In the genomic region with DNA sequence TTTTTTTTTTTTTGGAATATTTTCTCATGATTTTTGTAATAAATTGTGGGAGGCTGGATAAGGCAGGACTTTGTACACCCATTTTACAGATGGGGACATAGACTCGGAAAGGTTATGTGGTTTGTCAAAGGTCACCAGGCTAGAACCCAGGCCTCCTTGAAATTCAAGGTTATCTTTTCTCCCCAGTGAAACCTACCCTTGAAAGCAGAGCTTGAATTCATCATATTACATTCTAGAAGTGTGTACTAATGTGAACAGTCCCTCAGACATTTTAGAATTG, we compare ENCODE assay signal across 9 cellular contexts. TPM values are rescaled to one million over a fixed set of nuclear protein-coding genes. Genes with fewer than 3 reads are reported as not detected.
DNase-seq lines count a peak whose midpoint lies in the region; ATAC-seq, FAIRE-seq and TF ChIP-seq lines count a peak whose summit lies in the region.
"Had no signal": no experiment of that assay in that cellular context is flagged by ENCODE, and none has a peak within 500 bp of the region (broad histone marks: within the 10 kb centered on the region; RNA-seq: fewer than 3 reads in every experiment).

No MANE protein-coding gene starts in this region.

- H3K27ac Mint-ChIP-seq in naive thymus-derived CD8-positive, alpha-beta T cell: peak overlapping the region in 4 of 10 donors; percentile 8 to 92 (median 62)

- DNase-seq in A673 (ENCODE audit: low spot score) (no peak), GM19239 (ENCODE audit: insufficient read length, low spot score) (no peak), adipocyte (ENCODE audit: low read depth) (no peak), brain microvascular endothelial cell (no peak)
- DNase-seq in naive thymus-derived CD8-positive, alpha-beta T cell: no peak
- DNase-seq: KG1 had no signal

- no peak for ATAC-seq in naive thymus-derived CD8-positive, alpha-beta T cell
- ATAC-seq in GM19452 (IDR thresholded peaks at IDR 0.05; ENCODE audit: unreplicated experiment) (no peak), GM21515 (IDR thresholded peaks at IDR 0.05; ENCODE audit: unreplicated experiment) (no peak), GM19455 (IDR thresholded peaks at IDR 0.05; ENCODE audit: unreplicated experiment) (no peak)

- CTCF ChIA-PET in A673 (lab: Charles Lee): no interaction called here

- peaks cover 0 to 4% (median 0%) of the 10 kb centered on the region in 5 donors for H3K27me3 Mint-ChIP-seq in naive thymus-derived CD8-positive, alpha-beta T cell

- no peaks in the 10 kb centered on the region for H3K9me3 Mint-ChIP-seq in naive thymus-derived CD8-positive, alpha-beta T cell

- intact Hi-C loops in A673 (cut with micrococcal nuclease; ENCODE audit: unreplicated experiment): loop anchor here (1.0 to 10.0 kb wide), 3 partner anchors 133 to 539 kb away; no protein-coding TSS in a partner anchor

- H3K36me3 ChIP-seq in A673 (ENCODE audit: insufficient read depth, low read length, poor library complexity, severe bottlenecking): no peaks in the 10 kb centered on the region
- H3K36me3 ChIP-seq in adipocyte (ENCODE audit: control insufficient read depth, insufficient read depth, low read length, severe bottlenecking): peaks cover 2% of the 10 kb centered on the region
- H3K36me3 ChIP-seq in brain microvascular endothelial cell (replicated peaks): no peaks in the 10 kb centered on the region

- H3K4me3 ChIP-seq in A673 (ENCODE audit: low read depth, low read length, poor library complexity, severe bottlenecking) (peak overlapping the region; percentile 68), adipocyte (ENCODE audit: low read length) (peak overlapping the region; percentile 97), brain microvascular endothelial cell (ENCODE audit: low read depth, low read length) (no peak overlapping the region)

- H3K9me3 ChIP-seq in A673 (ENCODE audit: low read depth, low read length, poor library complexity, severe bottlenecking) (no peaks in the 10 kb centered on the region), adipocyte (ENCODE audit: control insufficient read depth, low read length) (no peaks in the 10 kb centered on the region)

- peak overlapping the region in 7 of 10 donors; percentile 6 to 40 (median 23) for H3K4me3 Mint-ChIP-seq in naive thymus-derived CD8-positive, alpha-beta T cell

- H3K4me1 ChIP-seq in A673 (ENCODE audit: insufficient read depth, low read length, poor library complexity, severe bottlenecking) (peaks cover 51% of the 10 kb centered on the region), adipocyte (ENCODE audit: control insufficient read depth, insufficient read depth, low read length) (peaks cover 22% of the 10 kb centered on the region)

- H3K27ac ChIP-seq in A673 (ENCODE audit: low read depth, low read length, poor library complexity, severe bottlenecking) (peak overlapping the region; percentile 85), brain microvascular endothelial cell (no peak overlapping the region)

- in situ Hi-C loops in brain microvascular endothelial cell (cut with HindIII; ENCODE audit: low pct_ligation_motif_present, low sequenced_read_pairs): no loop called here

- peak; percentile 63 for FAIRE-seq in GM19239 (lab: Jason Lieb, UNC)

- H3K4me1 Mint-ChIP-seq in naive thymus-derived CD8-positive, alpha-beta T cell: peaks cover 12 to 44% (median 28%) of the 10 kb centered on the region in 4 donors

- H3K9ac ChIP-seq in adipocyte (ENCODE audit: low read length): peak overlapping the region; percentile 98

- POLR2A ChIA-PET in A673 (lab: Charles Lee; ENCODE audit: low non-redundant PET): no interaction called here
- POLR2A ChIA-PET in naive thymus-derived CD8-positive, alpha-beta T cell (lab: Charles Lee): interaction anchor here (0.9 kb wide), 1 partner anchor 138 kb away, joined by 3 read pairs; no protein-coding TSS in a partner anchor

- no TSS peak for BruUV-seq in A673 (replicated peaks; lab: Mats Ljungman, UMichigan)

- no peak for TF ChIP-seq CTCF in A673 (conservative IDR thresholded peaks at IDR 0.05; ENCODE audit: low read depth, low read length)
- TF ChIP-seq CTCF in brain microvascular endothelial cell (IDR thresholded peaks at IDR 0.05; ENCODE audit: low read depth, low read length, missing control alignments): no peak

- H3K27me3 ChIP-seq in A673 (replicated peaks; ENCODE audit: insufficient read depth, low read depth, low read length, poor library complexity) (no peaks in the 10 kb centered on the region), adipocyte (replicated peaks; ENCODE audit: control insufficient read depth, insufficient read depth, low read length) (no peaks in the 10 kb centered on the region), brain microvascular endothelial cell (replicated peaks) (no peaks in the 10 kb centered on the region)

- peaks cover 0 to 3% (median 3%) of the 10 kb centered on the region in 3 donors for H3K36me3 Mint-ChIP-seq in naive thymus-derived CD8-positive, alpha-beta T cell

RNA-seq across cellular contexts. Expression of a gene that starts 3.9 kb away (rescaled TPM):
- 29.0 and 29.7 TPM in 2 replicates for total RNA-seq in A673 (2021)
- total RNA-seq in naive thymus-derived CD8-positive, alpha-beta T cell: 10 to 100 TPM in 1 of 2 experiments, 1 to 10 TPM in 1; 9.6 to 12.4 TPM
- polyA plus RNA-seq in naive thymus-derived CD8-positive, alpha-beta T cell: 10 to 100 TPM; 12.6 to 22.5 (median 16.2) TPM
